ENCODE assay signal across 25 cellular contexts in the genomic region with DNA sequence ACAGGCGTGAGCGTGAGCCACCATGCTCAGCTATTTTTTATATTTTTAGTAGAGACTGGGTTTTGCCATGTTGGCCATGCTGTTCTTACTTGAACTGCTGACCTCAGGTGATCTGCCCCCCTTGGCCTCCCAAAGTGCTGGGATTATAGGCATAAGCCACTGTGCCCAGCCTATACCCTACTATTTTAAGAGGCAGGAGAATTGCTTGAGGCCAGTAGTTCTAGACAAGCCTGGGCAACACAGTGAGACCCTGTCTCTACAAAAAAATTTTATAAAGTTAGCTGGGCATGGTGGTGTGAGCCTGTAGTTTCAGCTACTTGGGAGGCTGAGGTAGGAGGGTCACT.
"Had no signal": no experiment of that assay in that cellular context is flagged by ENCODE, and none has a peak within 500 bp of the region (broad histone marks: within the 10 kb centered on the region; RNA-seq: fewer than 3 reads in every experiment).

No MANE protein-coding gene starts in this region.

- H2AFZ ChIP-seq: hepatocyte had no signal

- H3K27me3 ChIP-seq: dorsolateral prefrontal cortex, esophagus muscularis mucosa, foreskin keratinocyte, gastroesophageal sphincter, heart left ventricle, hepatocyte had no signal

- H3K36me3 ChIP-seq: esophagus muscularis mucosa, gastroesophageal sphincter, heart left ventricle, lower lobe of right lung had no signal

- FAIRE-seq: colon, endothelial cell of umbilical vein, frontal cortex, kidney had no signal

- H3K4me3 ChIP-seq: coronary artery, dorsolateral prefrontal cortex, esophagus muscularis mucosa, gastroesophageal sphincter, heart left ventricle, hepatocyte, lower lobe of right lung had no signal

- H3K4me2 ChIP-seq: hepatocyte had no signal

- ATAC-seq: foreskin keratinocyte, gastroesophageal sphincter, heart left ventricle, left colon, left lobe of liver, left ventricle myocardium superior, lower lobe of right lung had no signal

- H3K9me3 ChIP-seq: lower lobe of right lung had no signal

- H3K79me2 ChIP-seq: hepatocyte had no signal

- H3K4me1 ChIP-seq: esophagus muscularis mucosa, gastroesophageal sphincter had no signal

- H3K27ac ChIP-seq: coronary artery, dorsolateral prefrontal cortex, esophagus muscularis mucosa, foreskin keratinocyte, gastroesophageal sphincter, hepatocyte had no signal

- DNase-seq: cerebellar nuclear complex; dermis blood vessel endothelial cell; dorsolateral prefrontal cortex; effector CD4-positive, alpha-beta T cell; effector memory CD4-positive, alpha-beta T cell; foreskin keratinocyte; heart left ventricle; hypothalamus; immature natural killer cell; islet precursor cell; kidney; kidney glomerular epithelial cell; left colon; left ventricle myocardium superior; lower lobe of right lung; mesenchymal stem cell; midbrain had no signal
